1 cellular context compared by ENCODE assay signal in the genomic region with DNA sequence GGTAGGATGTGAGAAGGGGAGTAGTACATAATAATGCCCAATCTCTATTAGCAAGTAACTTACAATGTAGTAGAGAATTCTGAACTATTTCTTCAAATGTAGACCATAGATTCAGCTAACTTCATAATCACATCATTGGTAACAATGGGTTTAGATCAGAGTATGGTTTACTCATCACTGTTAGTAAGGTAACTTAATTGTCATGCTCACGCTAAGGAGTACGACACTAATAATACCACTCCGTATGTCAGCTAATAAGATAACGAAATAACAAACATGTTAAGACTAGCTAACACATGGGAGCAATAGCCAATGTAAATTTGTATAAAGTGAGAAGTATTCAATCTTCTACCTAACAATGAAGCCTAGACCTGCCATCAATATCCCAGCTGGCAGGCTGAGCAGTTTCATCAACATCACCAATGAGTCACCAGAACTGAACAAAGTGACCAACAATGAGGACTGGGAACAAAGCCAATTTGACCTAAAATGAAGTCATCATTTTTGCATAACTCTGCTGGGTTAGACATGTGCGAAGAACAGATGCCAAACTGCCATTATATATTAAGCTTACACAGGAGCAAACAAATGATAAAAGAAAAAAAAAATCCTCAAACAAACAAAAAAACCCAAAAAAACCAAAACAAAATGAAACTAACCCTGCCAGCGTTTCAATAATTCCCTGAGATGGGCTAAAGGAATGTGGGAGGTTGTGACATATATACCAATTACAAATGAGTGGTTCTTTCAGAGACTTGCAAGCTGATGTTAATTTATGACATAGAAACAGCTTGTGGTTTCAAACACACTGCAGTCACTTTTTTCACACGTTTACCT.
TF ChIP-seq lines count a peak whose summit lies in the region.

No MANE protein-coding gene starts in this region.

TF ChIP-seq in HCT116, 20 proteins besides CTCF, POLR2A, EP300 and RAD21 (continued from another document):
- TF ChIP-seq, protein P1, sequence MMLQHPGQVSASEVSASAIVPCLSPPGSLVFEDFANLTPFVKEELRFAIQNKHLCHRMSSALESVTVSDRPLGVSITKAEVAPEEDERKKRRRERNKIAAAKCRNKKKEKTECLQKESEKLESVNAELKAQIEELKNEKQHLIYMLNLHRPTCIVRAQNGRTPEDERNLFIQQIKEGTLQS (IDR thresholded peaks at IDR 0.05), result peak; percentile 91
- TF ChIP-seq ELF1 (IDR thresholded peaks at IDR 0.05; ENCODE audit: borderline replicate concordance, low read depth) (no peak), ZNF274 (IDR thresholded peaks at IDR 0.05; ENCODE audit: low read depth, low read length) (no peak), SIN3A (IDR thresholded peaks at IDR 0.05; ENCODE audit: low read depth) (peak; percentile 51; the same call in 1 of the 2 replicates), EGR1 (IDR thresholded peaks at IDR 0.05; ENCODE audit: low read depth) (no peak)
